Comparison of ENCODE assay signal across 1 cellular context in the genomic region with DNA sequence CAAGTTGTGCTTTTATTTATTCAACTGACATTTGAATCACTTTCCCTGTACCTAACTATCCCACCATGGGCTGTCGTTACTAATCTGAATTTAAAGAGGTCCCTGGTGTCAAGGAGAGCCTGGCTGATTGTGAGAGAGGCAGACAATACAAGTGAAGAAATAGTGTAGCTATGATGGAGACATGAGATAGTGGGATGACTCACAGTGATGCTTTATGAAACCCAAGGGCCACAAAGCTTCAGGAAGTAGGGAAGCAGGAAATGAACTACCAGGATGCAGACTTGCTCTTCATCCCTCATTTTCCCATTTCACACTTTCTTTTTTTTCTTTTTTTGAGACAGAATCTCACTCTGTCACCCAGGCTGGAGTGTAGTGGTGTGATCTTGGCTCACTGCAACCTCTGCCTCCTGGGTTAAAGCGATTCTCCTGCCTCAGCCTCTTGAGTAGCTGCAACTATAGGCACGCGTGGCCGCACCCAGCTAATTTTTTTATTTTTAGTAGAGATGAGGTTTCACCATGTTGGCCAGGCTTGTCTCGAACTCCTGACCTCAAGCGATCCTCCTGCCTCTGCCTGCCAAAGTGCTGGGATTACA.
TF ChIP-seq lines count a peak whose summit lies in the region.

No MANE protein-coding gene starts in this region.

TF ChIP-seq in HEK293, 187 proteins besides CTCF, POLR2A, EP300 and RAD21 (continued from another document):
- 0 out of 2 replicates have a peak, but pooled peaks have one; percentile 25 for TF ChIP-seq ZNF518A (tag by site-specific recombination; conservative IDR thresholded peaks at IDR 0.05; ENCODE audit: low read depth)
- peak; percentile 91 for TF ChIP-seq PRDM1 (tag by site-specific recombination; IDR thresholded peaks at IDR 0.05)
- TF ChIP-seq ZNF629 (tag by site-specific recombination; IDR thresholded peaks at IDR 0.05), result peak; percentile 61
